In genomic region chr22:32413715-32414114, GRCh38 we compare ENCODE assay signal across 10 cellular contexts. TPM values are rescaled to one million over a fixed set of nuclear protein-coding genes. Genes with fewer than 3 reads are reported as not detected.
DNase-seq lines count a peak whose midpoint lies in the region; ATAC-seq and TF ChIP-seq lines count a peak whose summit lies in the region.
"Had no signal": no experiment of that assay in that cellular context is flagged by ENCODE, and none has a peak within 500 bp of the region (broad histone marks: within the 10 kb centered on the region; RNA-seq: fewer than 3 reads in every experiment).

No MANE protein-coding gene starts in this region.

- H3K4me1 ChIP-seq in left ventricle myocardium inferior (peaks cover 41% of the 10 kb centered on the region), PC-3 (ENCODE audit: insufficient read depth, low read length) (peaks cover 16% of the 10 kb centered on the region)

- peaks cover 9% of the 10 kb centered on the region; the same call in 1 of the 2 replicates for H4K20me1 ChIP-seq in PC-3 (ENCODE audit: low read length)

- H2AFZ ChIP-seq in PC-3 (ENCODE audit: low read length), result no peak overlapping the region

- H3K27me3 ChIP-seq in left ventricle myocardium inferior (ENCODE audit: low read depth) (peaks cover 17% of the 10 kb centered on the region), PC-3 (ENCODE audit: low read length) (peaks cover 23% of the 10 kb centered on the region)

- H3K9me2 ChIP-seq in PC-3 (replicated peaks; ENCODE audit: low read length), result no peaks in the 10 kb centered on the region

- ATAC-seq in left cardiac atrium, result no peak
- no peak for ATAC-seq in PC-3
- no peak for ATAC-seq in HG02885 (IDR thresholded peaks at IDR 0.05; ENCODE audit: poor library complexity, unreplicated experiment)

- no peak overlapping the region for H3K9ac ChIP-seq in PC-3 (ENCODE audit: low read length)

- H3K4me2 ChIP-seq in PC-3 (ENCODE audit: low read length), result no peak overlapping the region

- no peak for DNase-seq in left ventricle myocardium inferior
- DNase-seq in left cardiac atrium, result no peak
- peak; percentile 33 for DNase-seq in PC-3
- DNase-seq in fibroblast of the aortic adventitia (ENCODE audit: low read depth), result peak; percentile 46
- DNase-seq in medulla oblongata (ENCODE audit: extremely low spot score), result no peak
- no peak for DNase-seq in DMS153 treated with DMSO at 0.1 percent for 48 hours (lab: John Stamatoyannopoulos, UW; ENCODE audit: unreplicated experiment)
- no peak for DNase-seq in amygdala (lab: John Stamatoyannopoulos, UW)
- DNase-seq: activated naive CD8-positive, alpha-beta T cell treated with anti-CD3 and anti-CD28 coated beads, Interleukin-2, amount 10 ng/mL, durations not matched to agents 7 days and 5 days had no signal

- H3K27ac ChIP-seq in left ventricle myocardium inferior (replicated peaks) (no peak overlapping the region), PC-3 (ENCODE audit: low read length) (no peak overlapping the region)
- H3K27ac ChIP-seq: SK-N-MC had no signal

- peak; percentile 11 for TF ChIP-seq CTCF in left ventricle myocardium inferior (IDR thresholded peaks at IDR 0.05; ENCODE audit: borderline replicate concordance)
- TF ChIP-seq CTCF in PC-3 (conservative IDR thresholded peaks at IDR 0.05; ENCODE audit: low read depth, low read length), result peak; percentile 60
- TF ChIP-seq CTCF in fibroblast of the aortic adventitia (IDR thresholded peaks at IDR 0.05; ENCODE audit: insufficient read depth, low read length), result peak; percentile 51

- H3K4me3 ChIP-seq in left ventricle myocardium inferior, result no peak overlapping the region
- H3K4me3 ChIP-seq in PC-3 (ENCODE audit: low read length), result no peak overlapping the region
- no peak overlapping the region for H3K4me3 ChIP-seq in fibroblast of the aortic adventitia (ENCODE audit: low read depth, low read length)
- H3K4me3 ChIP-seq: SK-N-MC had no signal

- H3F3A ChIP-seq in PC-3 (ENCODE audit: low read length, unreplicated experiment), result no peaks in the 10 kb centered on the region

- CTCF ChIA-PET in PC-3 (lab: Charles Lee), result interaction anchor here (0.6 to 0.7 kb wide), 3 partner anchors 25 to 85 kb away, joined by 3 to 6 read pairs (median 3); no protein-coding TSS in a partner anchor

- intact Hi-C loops in left ventricle myocardium inferior (cut with micrococcal nuclease), result no loop called here
- intact Hi-C loops in left cardiac atrium (cut with DNase I), result loop anchor here in 1 of 2 donors (5.0 kb wide), 1 partner anchor 59 kb away; the partner anchor contains the start of gene FBXO7
- intact Hi-C loops in PC-3 (cut with micrococcal nuclease), result loop anchor here (1.0 kb wide), 1 partner anchor 31 kb away; no protein-coding TSS in a partner anchor

- no peaks in the 10 kb centered on the region for H3K36me3 ChIP-seq in left ventricle myocardium inferior
- H3K36me3 ChIP-seq in PC-3 (ENCODE audit: low read depth, low read length), result peaks cover under 1% of the 10 kb centered on the region; the same call in 1 of the 2 replicates

- peaks cover 34% of the 10 kb centered on the region for H3K79me2 ChIP-seq in PC-3 (ENCODE audit: low read length)

- no peaks in the 10 kb centered on the region for H3K9me3 ChIP-seq in left ventricle myocardium inferior (replicated peaks)
- H3K9me3 ChIP-seq in PC-3 (ENCODE audit: low read length), result no peaks in the 10 kb centered on the region

- BruUV-seq in PC-3 (replicated peaks; lab: Mats Ljungman, UMichigan), result no TSS peak

- POLR2A ChIA-PET in PC-3 (lab: Charles Lee; ENCODE audit: unreplicated experiment), result no interaction called here

RNA-seq across cellular contexts. Expression of gene RTCB, which starts 1.7 kb away (rescaled TPM):
- total RNA-seq in left ventricle myocardium inferior, result 44.5 TPM
- total RNA-seq in left cardiac atrium, result 10 to 100 TPM; 40.6 to 50.3 TPM
- 136 and 146 TPM in 2 replicates for total RNA-seq in PC-3 (2014; rRNA removed)
- total RNA-seq in fibroblast of the aortic adventitia (ENCODE audit: low replicate concordance), result 74.8 and 194 TPM in 2 replicates

RNA-seq across cellular contexts. Expression of gene BPIFC, which starts 50.5 kb away (rescaled TPM):
- not detected for total RNA-seq in left ventricle myocardium inferior
- not detected for total RNA-seq in left cardiac atrium
- not detected in 2 replicates for total RNA-seq in PC-3 (2014; rRNA removed)
- not detected in 2 replicates for total RNA-seq in fibroblast of the aortic adventitia (ENCODE audit: low replicate concordance)
- total RNA-seq: activated naive CD8-positive, alpha-beta T cell treated with anti-CD3 and anti-CD28 coated beads, Interleukin-2, amount 10 ng/mL, durations not matched to agents 7 days and 5 days had no signal

RNA-seq across cellular contexts. Expression of gene RFPL3, which starts 56.0 kb away (rescaled TPM):
- total RNA-seq in left ventricle myocardium inferior (not detected), left cardiac atrium (not detected), PC-3 (2014; rRNA removed) (not detected in 2 replicates), fibroblast of the aortic adventitia (ENCODE audit: low replicate concordance) (not detected in 2 replicates)
- total RNA-seq: activated naive CD8-positive, alpha-beta T cell treated with anti-CD3 and anti-CD28 coated beads, Interleukin-2, amount 10 ng/mL, durations not matched to agents 7 days and 5 days had no signal

Comparison
In these comparisons a context has a peak if more than half of its experiments do, and no peak if none do; other contexts are left out.
1. DNase-seq: peak in PC-3 (single experiment) and fibroblast of the aortic adventitia (single experiment); none in left ventricle myocardium inferior (single experiment), left cardiac atrium (single experiment), medulla oblongata (single experiment), DMS153 treated with DMSO at 0.1 percent for 48 hours (single experiment) and amygdala (0 of 56).
2. Peak in every context shown above with its lines, with median percentiles within 50 percentile points of each other: CTCF ChIP-seq.